28 cellular contexts compared by ENCODE assay signal in the genomic region with DNA sequence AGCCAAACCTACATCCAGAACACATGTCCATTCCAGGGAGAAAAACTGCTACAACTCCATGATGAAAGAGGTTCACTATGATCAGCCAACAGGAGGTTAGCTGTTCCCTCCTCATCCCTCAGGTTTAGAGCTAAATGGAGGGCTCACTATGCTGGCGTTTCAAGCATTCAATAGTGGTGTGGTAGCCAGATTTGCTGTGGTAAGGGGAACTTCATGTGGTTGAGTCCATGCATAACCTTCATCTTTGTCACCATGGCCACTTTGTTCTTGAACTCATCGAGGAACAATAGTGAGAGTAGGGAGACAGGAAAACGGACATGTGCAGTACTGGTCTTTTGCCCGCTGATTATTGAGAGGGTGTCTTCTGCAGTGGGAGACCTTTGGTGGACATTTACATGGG.
"Had no signal": no experiment of that assay in that cellular context is flagged by ENCODE, and none has a peak within 500 bp of the region (broad histone marks: within the 10 kb centered on the region; RNA-seq: fewer than 3 reads in every experiment).

No MANE protein-coding gene starts in this region.

- H3K27me3 Mint-ChIP-seq: stimulated activated memory B cell treated with anti-CD40 and anti-IgM and Interleukin-4, amounts not matched to agents 10 μg/mL and 1 μg/mL and 100 μg/mL, for 72 hours; stimulated activated naive B cell treated with anti-CD40 and anti-IgM and Interleukin-4, amounts not matched to agents 10 μg/mL and 1 μg/mL and 100 μg/mL, for 72 hours; stimulated activated naive CD8-positive, alpha-beta T cell treated with anti-CD3 and anti-CD28 coated beads, Interleukin-15, amount 100 ng/mL, for 72 hours; stimulated activated naive CD8-positive, alpha-beta T cell treated with anti-CD3 and anti-CD28 coated beads, Interleukin-15, Interleukin-2, amounts not matched to agents 100 ng/mL and 50 ng/mL, for 24 hours had no signal

- DNase-seq: stimulated activated CD4-positive, alpha-beta T cell treated with anti-CD3 and anti-CD28 coated beads, Interleukin-2, amount 100 ng/mL, for 48 hours; stimulated activated CD4-positive, alpha-beta T cell treated with anti-CD3 and anti-CD28 coated beads, Interleukin-4, amount 100 ng/mL, for 1 hour; stimulated activated CD4-positive, alpha-beta T cell treated with anti-CD3 and anti-CD28 coated beads, Interleukin-4, amount 100 ng/mL, for 24 hours; stimulated activated CD4-positive, alpha-beta T cell treated with anti-CD3 and anti-CD28 coated beads, Interleukin-4, amount 100 ng/mL, for 4 hours; stimulated activated CD8-positive, alpha-beta memory T cell treated with anti-CD3 and anti-CD28 coated beads, Interleukin-4, amount 100 ng/mL, for 48 hours; stimulated activated naive B cell treated with anti-CD40 and anti-IgM and Interleukin-4, amounts not matched to agents 10 μg/mL and 1 μg/mL and 100 μg/mL, for 72 hours; stimulated activated naive CD4-positive, alpha-beta T cell; stimulated activated naive CD4-positive, alpha-beta T cell treated with Interleukin-2 at 50 U/mL for 16 hours; stimulated activated naive CD8-positive, alpha-beta T cell treated with anti-CD3 and anti-CD28 coated beads, Interleukin-15, amount 100 ng/mL, for 72 hours; stimulated activated naive CD8-positive, alpha-beta T cell treated with anti-CD3 and anti-CD28 coated beads, Interleukin-15, Interleukin-2, amounts not matched to agents 100 U/mL and 50 U/mL, for 24 hours; stomach; substantia nigra; testis; thyroid gland; tibial artery; transverse colon; trophoblast cell; upper lobe of left lung; upper lobe of right lung; uterus had no signal

- H3K36me3 Mint-ChIP-seq: stimulated activated effector memory CD8-positive, alpha-beta T cell treated with anti-CD3 and anti-CD28 coated beads, Interleukin-12 subunit alpha, Interleukin-12 subunit beta, amount 100 ng/mL, for 72 hours; type B pancreatic cell had no signal

- H3K9me3 Mint-ChIP-seq: stimulated activated effector memory CD8-positive, alpha-beta T cell treated with anti-CD3 and anti-CD28 coated beads, Interleukin-12 subunit alpha, Interleukin-12 subunit beta, amount 100 ng/mL, for 72 hours; stimulated activated memory B cell treated with anti-CD40 and anti-IgM and Interleukin-4, amounts not matched to agents 10 μg/mL and 1 μg/mL and 100 μg/mL, for 72 hours; stimulated activated naive B cell treated with anti-CD40 and anti-IgM and Interleukin-4, amounts not matched to agents 10 μg/mL and 1 μg/mL and 100 μg/mL, for 72 hours; stimulated activated naive CD8-positive, alpha-beta T cell treated with anti-CD3 and anti-CD28 coated beads, Interleukin-15, amount 100 ng/mL, for 72 hours; stimulated activated naive CD8-positive, alpha-beta T cell treated with anti-CD3 and anti-CD28 coated beads, Interleukin-15, Interleukin-2, amounts not matched to agents 100 ng/mL and 50 ng/mL, for 24 hours; type B pancreatic cell had no signal

- H3K4me1 Mint-ChIP-seq: stimulated activated effector memory CD8-positive, alpha-beta T cell treated with anti-CD3 and anti-CD28 coated beads, Interleukin-12 subunit alpha, Interleukin-12 subunit beta, amount 100 ng/mL, for 72 hours; stimulated activated memory B cell treated with anti-CD40 and anti-IgM and Interleukin-4, amounts not matched to agents 10 μg/mL and 1 μg/mL and 100 μg/mL, for 72 hours; stimulated activated naive CD8-positive, alpha-beta T cell treated with anti-CD3 and anti-CD28 coated beads, Interleukin-15, amount 100 ng/mL, for 72 hours had no signal

- H3K27me3 ChIP-seq: stomach, suprapubic skin, testis, thyroid gland, tibial artery, tibial nerve, transverse colon, upper lobe of left lung, upper lobe of right lung, uterus, vagina had no signal

- H3K9me3 ChIP-seq: stomach, suprapubic skin, testis, thoracic aorta, thyroid gland, tibial artery, tibial nerve, transverse colon, upper lobe of left lung, upper lobe of right lung, uterus, vagina had no signal

- ATAC-seq: stimulated activated effector memory CD8-positive, alpha-beta T cell treated with anti-CD3 and anti-CD28 coated beads, Interleukin-12 subunit alpha, Interleukin-12 subunit beta, amount 100 ng/mL, for 72 hours; stimulated activated memory B cell treated with anti-CD40 and anti-IgM and Interleukin-4, amounts not matched to agents 10 μg/mL and 1 μg/mL and 100 μg/mL, for 72 hours; stimulated activated naive B cell treated with anti-CD40 and anti-IgM and Interleukin-4, amounts not matched to agents 10 μg/mL and 1 μg/mL and 100 μg/mL, for 72 hours; stimulated activated naive CD8-positive, alpha-beta T cell treated with anti-CD3 and anti-CD28 coated beads, Interleukin-15, amount 100 ng/mL, for 72 hours; stimulated activated naive CD8-positive, alpha-beta T cell treated with anti-CD3 and anti-CD28 coated beads, Interleukin-15, Interleukin-2, amounts not matched to agents 100 U/mL and 50 U/mL, for 24 hours; upper lobe of right lung had no signal

- H3K4me3 ChIP-seq: stomach, suprapubic skin, testis, thoracic aorta, thyroid gland, tibial artery, tibial nerve, transverse colon, upper lobe of left lung, upper lobe of right lung, uterus, vagina had no signal

- H3K27ac Mint-ChIP-seq: stimulated activated memory B cell treated with anti-CD40 and anti-IgM and Interleukin-4, amounts not matched to agents 10 μg/mL and 1 μg/mL and 100 μg/mL, for 72 hours; stimulated activated naive B cell treated with anti-CD40 and anti-IgM and Interleukin-4, amounts not matched to agents 10 μg/mL and 1 μg/mL and 100 μg/mL, for 72 hours; stimulated activated naive CD8-positive, alpha-beta T cell treated with anti-CD3 and anti-CD28 coated beads, Interleukin-15, amount 100 ng/mL, for 72 hours; stimulated activated naive CD8-positive, alpha-beta T cell treated with anti-CD3 and anti-CD28 coated beads, Interleukin-15, Interleukin-2, amounts not matched to agents 100 ng/mL and 50 ng/mL, for 24 hours; type B pancreatic cell had no signal

- H3K4me3 Mint-ChIP-seq: stimulated activated effector memory CD8-positive, alpha-beta T cell treated with anti-CD3 and anti-CD28 coated beads, Interleukin-12 subunit alpha, Interleukin-12 subunit beta, amount 100 ng/mL, for 72 hours; stimulated activated memory B cell treated with anti-CD40 and anti-IgM and Interleukin-4, amounts not matched to agents 10 μg/mL and 1 μg/mL and 100 μg/mL, for 72 hours; stimulated activated naive B cell treated with anti-CD40 and anti-IgM and Interleukin-4, amounts not matched to agents 10 μg/mL and 1 μg/mL and 100 μg/mL, for 72 hours; stimulated activated naive CD8-positive, alpha-beta T cell treated with anti-CD3 and anti-CD28 coated beads, Interleukin-15, amount 100 ng/mL, for 72 hours; stimulated activated naive CD8-positive, alpha-beta T cell treated with anti-CD3 and anti-CD28 coated beads, Interleukin-15, Interleukin-2, amounts not matched to agents 100 ng/mL and 50 ng/mL, for 24 hours; type B pancreatic cell had no signal

- H3K4me1 ChIP-seq: stomach, suprapubic skin, testis, thyroid gland, tibial artery, transverse colon, upper lobe of left lung, upper lobe of right lung, uterus, vagina had no signal

- H3K27ac ChIP-seq: stomach, suprapubic skin, testis, thoracic aorta, thyroid gland, tibial artery, tibial nerve, transverse colon, upper lobe of left lung, upper lobe of right lung, uterus, vagina had no signal

- H3K36me3 ChIP-seq: thyroid gland, transverse colon, uterus, vagina had no signal
